14 cellular contexts compared by ENCODE assay signal in the genomic region with DNA sequence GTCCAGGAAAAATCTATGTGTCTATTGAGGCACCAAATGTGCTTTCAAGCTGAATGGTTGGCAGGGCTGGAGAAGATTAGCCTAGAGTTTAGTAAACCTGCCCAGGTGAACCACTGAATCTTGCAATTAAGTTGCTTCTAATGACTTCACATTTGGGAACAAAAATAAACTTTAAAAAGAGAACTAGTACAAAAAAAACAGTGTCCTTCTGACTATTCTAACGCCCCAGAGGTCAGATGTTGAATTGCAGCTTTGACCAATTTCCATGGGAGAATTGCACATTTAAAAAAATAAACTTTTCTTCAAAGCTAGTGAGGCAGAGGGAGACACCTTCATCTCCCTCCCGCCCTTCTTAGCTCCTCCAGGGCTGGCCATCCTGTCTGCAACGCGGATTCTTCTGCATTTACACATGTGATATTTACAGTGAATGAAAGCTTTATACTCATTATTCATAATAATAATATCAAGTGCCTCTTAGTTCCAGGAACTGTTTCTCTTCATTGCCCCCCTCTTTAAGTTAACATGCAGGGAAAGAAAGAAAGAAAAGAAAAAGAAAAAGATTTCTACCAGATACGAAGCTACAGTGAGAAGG.
A peak's percentile ranks its signal among the peaks of the same experiment; 100 is the strongest.
DNase-seq lines count a peak whose midpoint lies in the region; ATAC-seq and TF ChIP-seq lines count a peak whose summit lies in the region.
"Had no signal": no experiment of that assay in that cellular context is flagged by ENCODE, and none has a peak within 500 bp of the region (broad histone marks: within the 10 kb centered on the region; RNA-seq: fewer than 3 reads in every experiment).

No MANE protein-coding gene starts in this region.

- H3K9ac ChIP-seq in HCT116 (ENCODE audit: low read length) = no peak overlapping the region

- H3K4me1 ChIP-seq in HCT116 (ENCODE audit: control insufficient read depth in 1 of 2, insufficient read depth in 2 of 2, low read length in 2 of 2) = peaks cover 0 to 6% of the 10 kb centered on the region in 2 experiments; a peak in 1 of 4 replicates

- in situ Hi-C loops in ACHN (cut with HindIII; ENCODE audit: low pct_ligation_motif_present, low pct_unique_long_range_greater_than_20kb, low sequenced_read_pairs) (no loop called here), astrocyte of the cerebellum (cut with HindIII; ENCODE audit: low sequenced_read_pairs) (no loop called here), G401 (cut with HindIII; ENCODE audit: low sequenced_read_pairs) (no loop called here)

- H3K4me3 ChIP-seq in HCT116 (replicated peaks in 1 of 2; ENCODE audit: low read depth in 1 of 2, low read length in 2 of 2) = no peak overlapping the region
- H3K4me3 ChIP-seq in astrocyte of the cerebellum (ENCODE audit: low read depth, low read length) = no peak overlapping the region
- H3K4me3 ChIP-seq: mucosa of descending colon had no signal

- no TSS peak for BruUV-seq in HCT116 (replicated peaks; lab: Mats Ljungman, UMichigan)

- peak; percentile 6 for DNase-seq in ACHN
- DNase-seq in HCT116 (ENCODE audit: low read depth, low spot score) = no peak
- DNase-seq in astrocyte of the cerebellum (ENCODE audit: low read depth) = no peak
- peak; percentile 41 for DNase-seq in left kidney (ENCODE audit: low read depth, low spot score)
- no peak for DNase-seq in GM10248 (ENCODE audit: extremely low spot score)
- DNase-seq in retina = no peak
- no peak for DNase-seq in G401 (ENCODE audit: low spot score)
- DNase-seq: activated CD4-positive, alpha-beta T cell treated with anti-CD3 and anti-CD28 coated beads, Interleukin-2, amount 50 U/mL, for 4 hours; activated naive CD8-positive, alpha-beta T cell treated with anti-CD3 and anti-CD28 coated beads, Interleukin-2, amount 10 ng/mL, durations not matched to agents 7 days and 5 days; CD4-positive, CD25-positive, alpha-beta regulatory T cell; NCI-H1436; RPMI8226 had no signal

- TF ChIP-seq CTCF in HCT116 (IDR thresholded peaks at IDR 0.05 in 2 of 3, conservative IDR thresholded peaks at IDR 0.05 in 1 of 3; ENCODE audit: borderline replicate concordance in 1 of 3, insufficient read depth in 1 of 3, low read depth in 2 of 3, low read length in 2 of 3) = peak; percentile 11 to 58 (median 56); a peak in 3 of 6 replicates
- TF ChIP-seq CTCF in astrocyte of the cerebellum (IDR thresholded peaks at IDR 0.05; ENCODE audit: low read depth, low read length, missing control alignments) = peak; percentile 29
- TF ChIP-seq CTCF in GM10248 (IDR thresholded peaks at IDR 0.05; ENCODE audit: control extremely low read depth, extremely low read depth, low read depth, missing control alignments) = no peak

- H3K36me3 ChIP-seq in HCT116 (ENCODE audit: control insufficient read depth in 1 of 2, insufficient read depth in 2 of 2, low read length in 2 of 2) = no peaks in the 10 kb centered on the region

- POLR2A ChIA-PET in HCT116 (lab: Charles Lee) = no interaction called here
- POLR2A ChIA-PET in GM10248 (lab: Yijun Ruan, JAX) = no interaction called here

- RAD21 ChIA-PET in HCT116 (lab: Charles Lee; ENCODE audit: low non-redundant PET in 1 of 2, low total read pairs in 2 of 2, uncharacterized antibody in 2 of 2, unreplicated experiment in 2 of 2) = no interaction called here

- CTCF ChIA-PET in HCT116 (lab: Charles Lee) = no interaction called here
- CTCF ChIA-PET in GM10248 (lab: Yijun Ruan, JAX) = interaction anchor here (0.8 kb wide), 1 partner anchor 14 kb away, joined by 3 read pairs; no protein-coding TSS in a partner anchor

- H3K27me3 ChIP-seq in HCT116 (ENCODE audit: insufficient read depth, low read length) = no peaks in the 10 kb centered on the region

- no peak for TF ChIP-seq POLR2A in HCT116 (IDR thresholded peaks at IDR 0.05; ENCODE audit: borderline replicate concordance, extremely low read depth, insufficient read depth, insufficient read length)

- no peak overlapping the region for H3K4me2 ChIP-seq in HCT116 (ENCODE audit: low read length)

- H3K27ac ChIP-seq in HCT116 (ENCODE audit: low read depth, low read length) = no peak overlapping the region

- intact Hi-C loops in HCT116 (cut with micrococcal nuclease) = loop anchor here (5.0 kb wide), 1 partner anchor 94 kb away; no protein-coding TSS in a partner anchor

- H2AFZ ChIP-seq in HCT116 (ENCODE audit: low read depth, low read length, poor library complexity, severe bottlenecking) = peak overlapping the region; percentile 77

- peak; percentile 48; the same call in 1 of the 2 replicates for ATAC-seq in HCT116
- ATAC-seq in HG02610 (IDR thresholded peaks at IDR 0.05; ENCODE audit: unreplicated experiment) = no peak
- ATAC-seq: mucosa of descending colon had no signal

- H3K79me2 ChIP-seq in HCT116 (ENCODE audit: insufficient read depth, low read length) = no peaks in the 10 kb centered on the region

- no peaks in the 10 kb centered on the region for H3K9me3 ChIP-seq in HCT116 (ENCODE audit: control insufficient read depth in 1 of 2, insufficient read depth in 1 of 2, low read depth in 1 of 2, low read length in 2 of 2)
- H3K9me3 ChIP-seq: mucosa of descending colon had no signal

- no peaks in the 10 kb centered on the region for H4K20me1 ChIP-seq in HCT116 (ENCODE audit: insufficient read depth)

- no peak for TF ChIP-seq RAD21 in HCT116 (IDR thresholded peaks at IDR 0.05; ENCODE audit: low read depth)

- H3K9me2 ChIP-seq in HCT116 (ENCODE audit: insufficient read depth) = no peaks in the 10 kb centered on the region

TF ChIP-seq in HCT116, 20 proteins besides CTCF, POLR2A, EP300 and RAD21:
- TF ChIP-seq ZNF274 (IDR thresholded peaks at IDR 0.05; ENCODE audit: low read depth, low read length) (no peak), CBX3 (IDR thresholded peaks at IDR 0.05; ENCODE audit: low read depth) (no peak), EGR1 (IDR thresholded peaks at IDR 0.05; ENCODE audit: low read depth) (no peak), TCF7L2 (IDR thresholded peaks at IDR 0.05; ENCODE audit: borderline replicate concordance, extremely low read depth, insufficient read depth, insufficient read length) (no peak)
- TF ChIP-seq, protein P1, sequence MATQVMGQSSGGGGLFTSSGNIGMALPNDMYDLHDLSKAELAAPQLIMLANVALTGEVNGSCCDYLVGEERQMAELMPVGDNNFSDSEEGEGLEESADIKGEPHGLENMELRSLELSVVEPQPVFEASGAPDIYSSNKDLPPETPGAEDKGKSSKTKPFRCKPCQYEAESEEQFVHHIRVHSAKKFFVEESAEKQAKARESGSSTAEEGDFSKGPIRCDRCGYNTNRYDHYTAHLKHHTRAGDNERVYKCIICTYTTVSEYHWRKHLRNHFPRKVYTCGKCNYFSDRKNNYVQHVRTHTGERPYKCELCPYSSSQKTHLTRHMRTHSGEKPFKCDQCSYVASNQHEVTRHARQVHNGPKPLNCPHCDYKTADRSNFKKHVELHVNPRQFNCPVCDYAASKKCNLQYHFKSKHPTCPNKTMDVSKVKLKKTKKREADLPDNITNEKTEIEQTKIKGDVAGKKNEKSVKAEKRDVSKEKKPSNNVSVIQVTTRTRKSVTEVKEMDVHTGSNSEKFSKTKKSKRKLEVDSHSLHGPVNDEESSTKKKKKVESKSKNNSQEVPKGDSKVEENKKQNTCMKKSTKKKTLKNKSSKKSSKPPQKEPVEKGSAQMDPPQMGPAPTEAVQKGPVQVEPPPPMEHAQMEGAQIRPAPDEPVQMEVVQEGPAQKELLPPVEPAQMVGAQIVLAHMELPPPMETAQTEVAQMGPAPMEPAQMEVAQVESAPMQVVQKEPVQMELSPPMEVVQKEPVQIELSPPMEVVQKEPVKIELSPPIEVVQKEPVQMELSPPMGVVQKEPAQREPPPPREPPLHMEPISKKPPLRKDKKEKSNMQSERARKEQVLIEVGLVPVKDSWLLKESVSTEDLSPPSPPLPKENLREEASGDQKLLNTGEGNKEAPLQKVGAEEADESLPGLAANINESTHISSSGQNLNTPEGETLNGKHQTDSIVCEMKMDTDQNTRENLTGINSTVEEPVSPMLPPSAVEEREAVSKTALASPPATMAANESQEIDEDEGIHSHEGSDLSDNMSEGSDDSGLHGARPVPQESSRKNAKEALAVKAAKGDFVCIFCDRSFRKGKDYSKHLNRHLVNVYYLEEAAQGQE (IDR thresholded peaks at IDR 0.05; ENCODE audit: low read depth) = no peak
- TF ChIP-seq, protein P2, sequence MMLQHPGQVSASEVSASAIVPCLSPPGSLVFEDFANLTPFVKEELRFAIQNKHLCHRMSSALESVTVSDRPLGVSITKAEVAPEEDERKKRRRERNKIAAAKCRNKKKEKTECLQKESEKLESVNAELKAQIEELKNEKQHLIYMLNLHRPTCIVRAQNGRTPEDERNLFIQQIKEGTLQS (IDR thresholded peaks at IDR 0.05) = no peak

Comparison
In these comparisons a context has a peak if more than half of its experiments do, and no peak if none do; other contexts are left out.
1. DNase-seq: peak in ACHN (single experiment) and left kidney (single experiment); none in HCT116 (single experiment), astrocyte of the cerebellum (single experiment), GM10248 (single experiment), retina (single experiment) and G401 (single experiment).